ENCODE assay signal across 13 cellular contexts in genomic region chr5:54638090-54638489, GRCh38.
"Had no signal": no experiment of that assay in that cellular context is flagged by ENCODE, and none has a peak within 500 bp of the region (broad histone marks: within the 10 kb centered on the region; RNA-seq: fewer than 3 reads in every experiment).

No MANE protein-coding gene starts in this region.

- H3K27me3 ChIP-seq: body of pancreas, upper lobe of right lung had no signal

- H3K36me3 ChIP-seq: upper lobe of right lung had no signal

- DNase-seq: activated CD4-positive, alpha-beta T cell treated with anti-CD3 and anti-CD28 coated beads for 1 hour; activated CD8-positive, alpha-beta memory T cell treated with anti-CD3 and anti-CD28 coated beads for 24 hours; activated naive CD4-positive, alpha-beta T cell treated with anti-CD3 and anti-CD28 coated beads, Interleukin-2, amount 10 ng/mL, durations not matched to agents 7 days and 5 days; activated T-cell treated with anti-CD3 and anti-CD28 coated beads for 4 hours; body of pancreas; cerebellar nuclear complex; dermis blood vessel endothelial cell; glutamatergic neuron; stimulated activated CD4-positive, alpha-beta T cell treated with anti-CD3 and anti-CD28 coated beads, Interleukin-2, amount 100 ng/mL, for 48 hours; stimulated activated naive CD4-positive, alpha-beta T cell treated with Interleukin-2 at 50 U/mL for 16 hours; upper lobe of right lung had no signal

- H3K27me3 Mint-ChIP-seq: activated naive CD4-positive, alpha-beta T cell treated with anti-CD3 and anti-CD28 coated beads, Interleukin-2, amount 10 ng/mL, durations not matched to agents 7 days and 5 days; activated T-helper 17 cell treated with anti-CD3 and anti-CD28 coated beads, Interleukin-2, amount 50 U/mL, for 72 hours had no signal

- H3K4me1 Mint-ChIP-seq: activated T-helper 17 cell treated with anti-CD3 and anti-CD28 coated beads, Interleukin-2, amount 50 U/mL, for 72 hours had no signal

- ATAC-seq: activated T-helper 17 cell treated with anti-CD3 and anti-CD28 coated beads, Interleukin-2, amount 50 U/mL, for 72 hours; body of pancreas; upper lobe of right lung had no signal

- H3K4me1 ChIP-seq: body of pancreas, upper lobe of right lung had no signal

- H3K27ac ChIP-seq: body of pancreas, upper lobe of right lung had no signal

- H3K4me3 ChIP-seq: body of pancreas, lung, upper lobe of right lung had no signal

- H3K9me3 Mint-ChIP-seq: activated naive CD4-positive, alpha-beta T cell treated with anti-CD3 and anti-CD28 coated beads, Interleukin-2, amount 10 ng/mL, durations not matched to agents 7 days and 5 days; activated T-helper 17 cell treated with anti-CD3 and anti-CD28 coated beads, Interleukin-2, amount 50 U/mL, for 72 hours had no signal

- H3K4me3 Mint-ChIP-seq: activated naive CD4-positive, alpha-beta T cell treated with anti-CD3 and anti-CD28 coated beads, Interleukin-2, amount 10 ng/mL, durations not matched to agents 7 days and 5 days; activated T-helper 17 cell treated with anti-CD3 and anti-CD28 coated beads, Interleukin-2, amount 50 U/mL, for 72 hours had no signal

- H3K27ac Mint-ChIP-seq: activated naive CD4-positive, alpha-beta T cell treated with anti-CD3 and anti-CD28 coated beads, Interleukin-2, amount 10 ng/mL, durations not matched to agents 7 days and 5 days; activated T-helper 17 cell treated with anti-CD3 and anti-CD28 coated beads, Interleukin-2, amount 50 U/mL, for 72 hours had no signal

- H3K9me3 ChIP-seq: body of pancreas, upper lobe of right lung had no signal
